ENCODE assay signal across 9 cellular contexts in genomic region chr5:44388504-44389409, GRCh38. TPM values are rescaled to one million over a fixed set of nuclear protein-coding genes. Genes with fewer than 3 reads are reported as not detected.
DNase-seq lines count a peak whose midpoint lies in the region; ATAC-seq, FAIRE-seq and TF ChIP-seq lines count a peak whose summit lies in the region.
"Had no signal": no experiment of that assay in that cellular context is flagged by ENCODE, and none has a peak within 500 bp of the region (broad histone marks: within the 10 kb centered on the region; RNA-seq: fewer than 3 reads in every experiment).

No MANE protein-coding gene starts in this region.

- TF ChIP-seq POLR2A in prostate gland (IDR thresholded peaks at IDR 0.05) (no peak), GM12892 (IDR thresholded peaks at IDR 0.05; ENCODE audit: low read depth, low read length) (no peak)

- intact Hi-C loops in left cardiac atrium (cut with DNase I), result no loop called here
- intact Hi-C loops in prostate gland (cut with DNase I), result no loop called here

- H3K27me3 ChIP-seq in SK-N-SH (ENCODE audit: insufficient read depth) (peaks cover 45% of the 10 kb centered on the region), prostate gland (replicated peaks; ENCODE audit: insufficient read depth) (no peaks in the 10 kb centered on the region)

- TF ChIP-seq EP300 in SK-N-SH (IDR thresholded peaks at IDR 0.05; ENCODE audit: borderline replicate concordance in 1 of 2, low read depth in 1 of 2, low read length in 1 of 2), result no peak

- TF ChIP-seq CTCF in SK-N-SH (IDR thresholded peaks at IDR 0.05) (no peak), prostate gland (IDR thresholded peaks at IDR 0.05) (no peak)

- no peaks in the 10 kb centered on the region for H3K36me3 ChIP-seq in SK-N-SH (replicated peaks in 1 of 2; ENCODE audit: control insufficient read depth in 1 of 2, insufficient read depth in 2 of 2, low read length in 1 of 2)
- H3K36me3 ChIP-seq in prostate gland, result no peaks in the 10 kb centered on the region

- POLR2A ChIA-PET in SK-N-SH (lab: Yijun Ruan, JAX), result no interaction called here

- ATAC-seq in left cardiac atrium, result peak; percentile 45 to 64

- H3F3A ChIP-seq in SK-N-SH (replicated peaks; ENCODE audit: insufficient read depth), result no peaks in the 10 kb centered on the region

- no peak for TF ChIP-seq RAD21 in SK-N-SH (IDR thresholded peaks at IDR 0.05; ENCODE audit: low read length)

- H3K9me3 ChIP-seq in SK-N-SH (no peaks in the 10 kb centered on the region), prostate gland (no peaks in the 10 kb centered on the region)

- no peak overlapping the region for H3K9ac ChIP-seq in SK-N-SH

- FAIRE-seq in GM12892 (lab: Jason Lieb, UNC), result no peak
- FAIRE-seq: GM18507 had no signal

- CTCF ChIA-PET in SK-N-SH (lab: Yijun Ruan, JAX), result interaction anchor here (1.0 kb wide), 1 partner anchor 385 kb away, joined by 3 read pairs; no protein-coding TSS in a partner anchor

- H3K27ac ChIP-seq in SK-N-SH (ENCODE audit: low read depth in 2 of 2, low read length in 1 of 2), result no peak overlapping the region
- H3K27ac ChIP-seq in prostate gland, result peak overlapping the region; percentile 36 to 55

- H3K4me1 ChIP-seq in SK-N-SH (ENCODE audit: control insufficient read depth in 1 of 2, insufficient read depth in 2 of 2, low read depth in 1 of 2, low read length in 1 of 2), result no peaks in the 10 kb centered on the region
- H3K4me1 ChIP-seq in prostate gland (replicated peaks), result no peaks in the 10 kb centered on the region

- DNase-seq in DMS53 (lab: John Stamatoyannopoulos, UW) (peak; percentile 50), SK-N-SH (no peak), left cardiac atrium (peak; percentile 23), prostate gland (ENCODE audit: low spot score) (no peak), kidney glomerular epithelial cell (lab: John Stamatoyannopoulos, UW) (no peak), GM12892 (ENCODE audit: insufficient read length) (no peak), NCI-H187 treated with DMSO at 0.1 percent for 48 hours (lab: John Stamatoyannopoulos, UW) (no peak)
- no peak for DNase-seq in activated CD4-positive, alpha-beta T cell treated with anti-CD3 and anti-CD28 coated beads for 4 hours

- 8% methylated on average over 28 of the region's 30 CpGs for WGBS in SK-N-SH (ENCODE audit: low lambda C conversion rate)
- 1% methylated on average over 30 of the region's 30 CpGs for WGBS in prostate gland

- H3K4me3 ChIP-seq in SK-N-SH (ENCODE audit: low read depth in 2 of 2, low read length in 1 of 2), result peak overlapping the region; percentile 29 to 55; a peak in 3 of 4 replicates
- peak overlapping the region; percentile 27 to 28 for H3K4me3 ChIP-seq in prostate gland

- H3K9me2 ChIP-seq in SK-N-SH, result no peaks in the 10 kb centered on the region

- H2AFZ ChIP-seq in SK-N-SH (ENCODE audit: low read depth), result peak overlapping the region; percentile 63; the same call in 1 of the 2 replicates

- peak overlapping the region; percentile 79 for H3K4me2 ChIP-seq in SK-N-SH

- no peaks in the 10 kb centered on the region for H3K79me2 ChIP-seq in SK-N-SH (ENCODE audit: insufficient read depth)

- no peaks in the 10 kb centered on the region for H4K20me1 ChIP-seq in SK-N-SH (ENCODE audit: insufficient read depth)

TF ChIP-seq in SK-N-SH, 30 proteins besides CTCF, POLR2A, EP300 and RAD21:
- no peak for TF ChIP-seq MXI1 (IDR thresholded peaks at IDR 0.05; ENCODE audit: low read depth, low read length)
- no peak for TF ChIP-seq FOXJ3 (CRISPR knock-in tag; IDR thresholded peaks at IDR 0.05)
- no peak for TF ChIP-seq MEF2A (IDR thresholded peaks at IDR 0.05; ENCODE audit: borderline replicate concordance, low read depth)
- no peak for TF ChIP-seq RXRA (IDR thresholded peaks at IDR 0.05; ENCODE audit: borderline replicate concordance, low read depth)
- no peak for TF ChIP-seq YY1 (IDR thresholded peaks at IDR 0.05; ENCODE audit: low read depth)

RNA-seq across cellular contexts. Expression of gene FGF10, which starts 0.5 kb away (rescaled TPM):
- polyA plus RNA-seq in SK-N-SH (2012; rRNA removed), result not detected in 2 replicates
- polyA plus RNA-seq in SK-N-SH (2012; cell fraction: cytosol; rRNA removed), result not detected in 2 replicates
- polyA plus RNA-seq in SK-N-SH (2012; cell fraction: nucleus; rRNA removed), result not detected in 2 replicates
- 1 to 10 TPM; 2.8 to 7.9 TPM for total RNA-seq in left cardiac atrium
- 1 to 10 TPM; 3.1 to 6.9 TPM for total RNA-seq in prostate gland
- polyA plus RNA-seq in GM12892 (2012; ENCODE audit: missing spikeins), result not detected

Comparison
In these comparisons a context has a peak if more than half of its experiments do, and no peak if none do; other contexts are left out.
1. DNase-seq: peak in DMS53 (single experiment) and left cardiac atrium (single experiment); none in SK-N-SH (single experiment), prostate gland (single experiment), activated CD4-positive, alpha-beta T cell treated with anti-CD3 and anti-CD28 coated beads for 4 hours (0 of 2), kidney glomerular epithelial cell (single experiment), GM12892 (single experiment) and NCI-H187 treated with DMSO at 0.1 percent for 48 hours (single experiment).
2. H3K27ac ChIP-seq: peak in prostate gland (2 of 2); none in SK-N-SH (0 of 2).